Comparison of ENCODE assay signal across 1 cellular context in genomic region chr5:53944981-53945380, GRCh38.
TF ChIP-seq lines count a peak whose summit lies in the region.

No MANE protein-coding gene starts in this region.

TF ChIP-seq in HepG2, 621 proteins besides CTCF, POLR2A, EP300 and RAD21 (continued from another document):
- peak; percentile 39; the same call in 1 of the 2 replicates for TF ChIP-seq NR2F6 (IDR thresholded peaks at IDR 0.05)
- no peak for TF ChIP-seq NR2F6 (CRISPR knock-in tag; IDR thresholded peaks at IDR 0.05)
- peak; percentile 94 for TF ChIP-seq ZBTB21 (CRISPR knock-in tag; IDR thresholded peaks at IDR 0.05)
- TF ChIP-seq ZNF530 (CRISPR knock-in tag; IDR thresholded peaks at IDR 0.05; ENCODE audit: low read depth), result no peak
- no peak for TF ChIP-seq MXI1 (IDR thresholded peaks at IDR 0.05; ENCODE audit: borderline replicate concordance, low read depth, low read length)
- TF ChIP-seq ZNF850 (CRISPR knock-in tag; conservative IDR thresholded peaks at IDR 0.05), result no peak
- TF ChIP-seq HOXA3 (CRISPR knock-in tag; IDR thresholded peaks at IDR 0.05), result peak; percentile 53; the same call in 1 of the 2 replicates
- TF ChIP-seq ZNF263 (CRISPR knock-in tag; IDR thresholded peaks at IDR 0.05), result no peak
- TF ChIP-seq ZFP36L1 (CRISPR knock-in tag; IDR thresholded peaks at IDR 0.05), result no peak
- TF ChIP-seq BHLHE40 (IDR thresholded peaks at IDR 0.05; ENCODE audit: low read length), result peak; percentile 79
- TF ChIP-seq, protein P1, sequence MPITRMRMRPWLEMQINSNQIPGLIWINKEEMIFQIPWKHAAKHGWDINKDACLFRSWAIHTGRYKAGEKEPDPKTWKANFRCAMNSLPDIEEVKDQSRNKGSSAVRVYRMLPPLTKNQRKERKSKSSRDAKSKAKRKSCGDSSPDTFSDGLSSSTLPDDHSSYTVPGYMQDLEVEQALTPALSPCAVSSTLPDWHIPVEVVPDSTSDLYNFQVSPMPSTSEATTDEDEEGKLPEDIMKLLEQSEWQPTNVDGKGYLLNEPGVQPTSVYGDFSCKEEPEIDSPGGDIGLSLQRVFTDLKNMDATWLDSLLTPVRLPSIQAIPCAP (CRISPR knock-in tag; IDR thresholded peaks at IDR 0.05; ENCODE audit: low read depth), result no peak
- TF ChIP-seq, protein P2, sequence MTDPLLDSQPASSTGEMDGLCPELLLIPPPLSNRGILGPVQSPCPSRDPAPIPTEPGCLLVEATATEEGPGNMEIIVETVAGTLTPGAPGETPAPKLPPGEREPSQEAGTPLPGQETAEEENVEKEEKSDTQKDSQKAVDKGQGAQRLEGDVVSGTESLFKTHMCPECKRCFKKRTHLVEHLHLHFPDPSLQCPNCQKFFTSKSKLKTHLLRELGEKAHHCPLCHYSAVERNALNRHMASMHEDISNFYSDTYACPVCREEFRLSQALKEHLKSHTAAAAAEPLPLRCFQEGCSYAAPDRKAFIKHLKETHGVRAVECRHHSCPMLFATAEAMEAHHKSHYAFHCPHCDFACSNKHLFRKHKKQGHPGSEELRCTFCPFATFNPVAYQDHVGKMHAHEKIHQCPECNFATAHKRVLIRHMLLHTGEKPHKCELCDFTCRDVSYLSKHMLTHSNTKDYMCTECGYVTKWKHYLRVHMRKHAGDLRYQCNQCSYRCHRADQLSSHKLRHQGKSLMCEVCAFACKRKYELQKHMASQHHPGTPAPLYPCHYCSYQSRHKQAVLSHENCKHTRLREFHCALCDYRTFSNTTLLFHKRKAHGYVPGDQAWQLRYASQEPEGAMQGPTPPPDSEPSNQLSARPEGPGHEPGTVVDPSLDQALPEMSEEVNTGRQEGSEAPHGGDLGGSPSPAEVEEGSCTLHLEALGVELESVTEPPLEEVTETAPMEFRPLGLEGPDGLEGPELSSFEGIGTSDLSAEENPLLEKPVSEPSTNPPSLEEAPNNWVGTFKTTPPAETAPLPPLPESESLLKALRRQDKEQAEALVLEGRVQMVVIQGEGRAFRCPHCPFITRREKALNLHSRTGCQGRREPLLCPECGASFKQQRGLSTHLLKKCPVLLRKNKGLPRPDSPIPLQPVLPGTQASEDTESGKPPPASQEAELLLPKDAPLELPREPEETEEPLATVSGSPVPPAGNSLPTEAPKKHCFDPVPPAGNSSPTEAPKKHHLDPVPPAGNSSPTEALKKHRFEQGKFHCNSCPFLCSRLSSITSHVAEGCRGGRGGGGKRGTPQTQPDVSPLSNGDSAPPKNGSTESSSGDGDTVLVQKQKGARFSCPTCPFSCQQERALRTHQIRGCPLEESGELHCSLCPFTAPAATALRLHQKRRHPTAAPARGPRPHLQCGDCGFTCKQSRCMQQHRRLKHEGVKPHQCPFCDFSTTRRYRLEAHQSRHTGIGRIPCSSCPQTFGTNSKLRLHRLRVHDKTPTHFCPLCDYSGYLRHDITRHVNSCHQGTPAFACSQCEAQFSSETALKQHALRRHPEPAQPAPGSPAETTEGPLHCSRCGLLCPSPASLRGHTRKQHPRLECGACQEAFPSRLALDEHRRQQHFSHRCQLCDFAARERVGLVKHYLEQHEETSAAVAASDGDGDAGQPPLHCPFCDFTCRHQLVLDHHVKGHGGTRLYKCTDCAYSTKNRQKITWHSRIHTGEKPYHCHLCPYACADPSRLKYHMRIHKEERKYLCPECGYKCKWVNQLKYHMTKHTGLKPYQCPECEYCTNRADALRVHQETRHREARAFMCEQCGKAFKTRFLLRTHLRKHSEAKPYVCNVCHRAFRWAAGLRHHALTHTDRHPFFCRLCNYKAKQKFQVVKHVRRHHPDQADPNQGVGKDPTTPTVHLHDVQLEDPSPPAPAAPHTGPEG (CRISPR knock-in tag; IDR thresholded peaks at IDR 0.05), result no peak
- TF ChIP-seq CHCHD3 (CRISPR knock-in tag; IDR thresholded peaks at IDR 0.05), result no peak
- no peak; the same call in 1 of the 2 replicates for TF ChIP-seq TFE3 (CRISPR knock-in tag; IDR thresholded peaks at IDR 0.05)
- no peak for TF ChIP-seq SP4 (CRISPR knock-in tag; IDR thresholded peaks at IDR 0.05)
- no peak for TF ChIP-seq TEAD3 (CRISPR knock-in tag; optimal IDR thresholded peaks at IDR 0.05; ENCODE audit: borderline replicate concordance)
- TF ChIP-seq ATF2 (CRISPR knock-in tag; IDR thresholded peaks at IDR 0.05), result no peak
